In genomic region chr19:34851277-34851804, GRCh38 we compare ENCODE assay signal across 12 cellular contexts.
DNase-seq lines count a peak whose midpoint lies in the region; ATAC-seq and TF ChIP-seq lines count a peak whose summit lies in the region.
"Had no signal": no experiment of that assay in that cellular context is flagged by ENCODE, and none has a peak within 500 bp of the region (broad histone marks: within the 10 kb centered on the region; RNA-seq: fewer than 3 reads in every experiment).

No MANE protein-coding gene starts in this region.

- H3K36me3 ChIP-seq in mesendoderm (ENCODE audit: control insufficient read depth, insufficient read depth, low read length): no peaks in the 10 kb centered on the region

- H3K56ac ChIP-seq in mesendoderm (ENCODE audit: low read length): no peak overlapping the region

- DNase-seq in NCI-H1417 (lab: John Stamatoyannopoulos, UW): peak in 2 of 3 experiments; percentile 6 to 24
- DNase-seq in NCI-H1417 treated with DMSO at 0.1 percent for 48 hours (lab: John Stamatoyannopoulos, UW): no peak
- DNase-seq in HT-29 (ENCODE audit: low spot score): peak; percentile 75
- peak; percentile 61 for DNase-seq in SW480 (ENCODE audit: low spot score)
- DNase-seq in mesendoderm: peak; percentile 58
- DNase-seq in NAMALWA (ENCODE audit: low spot score): no peak
- no peak for DNase-seq in coronary artery (ENCODE audit: low spot score)
- DNase-seq: activated CD4-positive, alpha-beta T cell treated with anti-CD3 and anti-CD28 coated beads for 36 hours; left ventricle myocardium superior; posterior cingulate gyrus had no signal

- H3K23ac ChIP-seq in mesendoderm (ENCODE audit: low read length): no peak overlapping the region

- no peak overlapping the region for H3K4ac ChIP-seq in mesendoderm (ENCODE audit: low read depth, low read length)

- no peak overlapping the region for H3K18ac ChIP-seq in mesendoderm (ENCODE audit: low read length)

- no peak overlapping the region for H2AK5ac ChIP-seq in mesendoderm (ENCODE audit: low read length)

- H3K9ac ChIP-seq in mesendoderm (ENCODE audit: low read length): no peak overlapping the region

- no peaks in the 10 kb centered on the region for H3K27me3 ChIP-seq in mesendoderm (ENCODE audit: insufficient read depth, low read length, poor library complexity)

- no peaks in the 10 kb centered on the region for H3K4me1 ChIP-seq in mesendoderm (ENCODE audit: control insufficient read depth, low read depth, low read length)

- H3K79me2 ChIP-seq in mesendoderm (ENCODE audit: control insufficient read depth, insufficient read depth, low read length): no peaks in the 10 kb centered on the region

- no peak overlapping the region for H3K27ac ChIP-seq in mesendoderm (ENCODE audit: low read depth, low read length)
- H3K27ac ChIP-seq in coronary artery: no peak overlapping the region

- no peak overlapping the region for H2BK15ac ChIP-seq in mesendoderm (replicated peaks; ENCODE audit: low read depth)

- H2BK120ac ChIP-seq in mesendoderm (ENCODE audit: low read depth, low read length): no peak overlapping the region

- WGBS in mesendoderm (ENCODE audit: extremely low coverage, insufficient coverage, low lambda C conversion rate): no CpG with 5 or more reads among the region's 11 CpGs

- H3K4me3 ChIP-seq in mesendoderm (ENCODE audit: low read length): no peak overlapping the region
- H3K4me3 ChIP-seq in coronary artery: no peak overlapping the region

- TF ChIP-seq CTCF in coronary artery (IDR thresholded peaks at IDR 0.05): no peak

- H4K5ac ChIP-seq in mesendoderm (ENCODE audit: low read length): no peak overlapping the region

- H3K79me1 ChIP-seq in mesendoderm (ENCODE audit: low read length): no peaks in the 10 kb centered on the region

- H2BK5ac ChIP-seq in mesendoderm (ENCODE audit: low read length): no peak overlapping the region

- no peak overlapping the region for H4K8ac ChIP-seq in mesendoderm (ENCODE audit: low read depth, low read length)

- ATAC-seq in GM18868 (IDR thresholded peaks at IDR 0.05; ENCODE audit: unreplicated experiment): no peak
- ATAC-seq: activated CD4-positive, alpha-beta T cell treated with anti-CD3 and anti-CD28 coated beads for 36 hours; left ventricle myocardium superior; Panc1 had no signal

- H3K4me2 ChIP-seq in mesendoderm (ENCODE audit: low read length): no peak overlapping the region

Comparison
In these comparisons a context has a peak if more than half of its experiments do, and no peak if none do; other contexts are left out.
1. DNase-seq: peak in NCI-H1417 (2 of 3), HT-29 (single experiment), SW480 (single experiment) and mesendoderm (single experiment); none in NCI-H1417 treated with DMSO at 0.1 percent for 48 hours (single experiment), NAMALWA (single experiment) and coronary artery (single experiment).